ENCODE assay signal across 11 cellular contexts in genomic region chr15:80456517-80457497, GRCh38. TPM values are rescaled to one million over a fixed set of nuclear protein-coding genes. Genes with fewer than 3 reads are reported as not detected.
DNase-seq lines count a peak whose midpoint lies in the region; ATAC-seq and TF ChIP-seq lines count a peak whose summit lies in the region.
"Had no signal": no experiment of that assay in that cellular context is flagged by ENCODE, and none has a peak within 500 bp of the region (broad histone marks: within the 10 kb centered on the region; RNA-seq: fewer than 3 reads in every experiment).

No MANE protein-coding gene starts in this region.

- peaks cover 0 to 32% (median 0%) of the 10 kb centered on the region in 4 donors for H3K4me1 ChIP-seq in tibial nerve

- TF ChIP-seq CTCF in coronary artery (IDR thresholded peaks at IDR 0.05) (no peak), tibial nerve (IDR thresholded peaks at IDR 0.05) (no peak)

- no peaks in the 10 kb centered on the region for H3K9me3 ChIP-seq in tibial nerve
- H3K9me3 ChIP-seq: neutrophil, upper lobe of left lung had no signal

- no peak overlapping the region for H3K4me3 ChIP-seq in coronary artery
- H3K4me3 ChIP-seq in tibial nerve: no peak overlapping the region
- H3K4me3 ChIP-seq: upper lobe of left lung had no signal

- TF ChIP-seq POLR2A in tibial nerve (IDR thresholded peaks at IDR 0.05): no peak

- ATAC-seq in left colon (peak; percentile 70), GM19035 (IDR thresholded peaks at IDR 0.05; ENCODE audit: unreplicated experiment) (no peak)

- DNase-seq in AG08395 (ENCODE audit: low spot score) (peak; percentile 27), HK-2 (ENCODE audit: unreplicated experiment) (peak; percentile 9), coronary artery (ENCODE audit: low spot score) (peak; percentile 50), left colon (no peak), tibial nerve (ENCODE audit: low spot score in 2 of 2) (no peak), NCI-H187 (lab: John Stamatoyannopoulos, UW) (no peak)
- no peak for DNase-seq in stimulated activated CD4-positive, alpha-beta T cell treated with anti-CD3 and anti-CD28 coated beads, Interleukin-12 subunit alpha, Interleukin-12 subunit beta, amount 100 ng/mL, for 4 hours

- no peaks in the 10 kb centered on the region for H3K27me3 ChIP-seq in tibial nerve
- H3K27me3 ChIP-seq: upper lobe of left lung had no signal

- no peaks in the 10 kb centered on the region for H3K36me3 ChIP-seq in tibial nerve
- H3K36me3 ChIP-seq: neutrophil, upper lobe of left lung had no signal

- intact Hi-C loops in left colon (cut with DNase I, micrococcal nuclease): loop anchor here (5.0 to 10.0 kb wide), 2 partner anchors 320 to 328 kb away; partner anchors contain the start of gene CEMIP (in 1 of the 2)

- H3K27ac ChIP-seq in coronary artery (no peak overlapping the region), tibial nerve (no peak overlapping the region)
- H3K27ac ChIP-seq: neutrophil, RWPE1, upper lobe of left lung had no signal

- WGBS in tibial nerve, 2 donors: 61 to 64% methylated on average over 4 of the region's 4 CpGs

- no peak for TF ChIP-seq EP300 in tibial nerve (IDR thresholded peaks at IDR 0.05)

RNA-seq across cellular contexts. Expression of gene ARNT2, which starts 52.6 kb away (rescaled TPM):
- 1 to 10 TPM; 2.0 to 4.9 TPM for total RNA-seq in left colon
- total RNA-seq in tibial nerve: 1 to 10 TPM; 5.1 to 8.8 (median 6.8) TPM

Comparison
In these comparisons a context has a peak if more than half of its experiments do, and no peak if none do; other contexts are left out.
1. DNase-seq: peak in AG08395 (single experiment), HK-2 (single experiment) and coronary artery (single experiment); none in left colon (0 of 2), tibial nerve (0 of 2), NCI-H187 (0 of 2) and stimulated activated CD4-positive, alpha-beta T cell treated with anti-CD3 and anti-CD28 coated beads, Interleukin-12 subunit alpha, Interleukin-12 subunit beta, amount 100 ng/mL, for 4 hours (single experiment).